Comparison of ENCODE assay signal across 25 cellular contexts in the genomic region with DNA sequence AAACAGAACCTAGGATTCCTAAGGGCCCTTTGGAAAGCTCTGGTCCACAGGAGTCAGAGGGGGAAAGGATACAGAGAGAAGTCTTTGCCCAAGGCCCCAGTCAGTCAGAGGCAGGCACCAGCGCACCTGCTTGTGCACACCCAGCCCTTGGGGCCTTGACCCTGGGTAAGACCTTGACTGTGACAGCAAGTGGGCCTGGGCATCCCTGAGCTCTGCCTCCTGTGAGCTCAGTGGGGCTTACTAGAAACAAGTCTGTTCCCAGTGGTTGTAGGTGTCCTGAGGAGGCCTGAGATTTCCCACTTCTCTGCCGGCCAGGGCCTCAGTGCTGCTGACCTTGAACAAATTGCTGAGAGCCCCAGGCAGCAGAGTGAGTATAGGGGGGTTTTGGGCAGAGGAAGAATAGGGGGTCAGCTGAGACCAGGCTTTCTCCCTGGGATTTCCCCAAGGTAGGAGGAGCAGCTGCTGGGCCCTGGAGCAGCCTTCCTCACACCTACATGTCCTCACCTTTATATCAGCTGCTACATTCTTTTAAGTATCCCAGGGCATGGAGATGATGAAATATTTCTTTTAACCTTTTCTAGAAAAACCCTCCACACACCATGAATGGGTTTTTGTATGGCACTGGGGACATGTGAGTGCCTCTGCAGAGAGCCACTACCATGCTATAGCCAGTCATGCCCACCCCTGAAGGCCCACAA. TPM values are rescaled to one million over a fixed set of nuclear protein-coding genes. Genes with fewer than 3 reads are reported as not detected.
DNase-seq lines count a peak whose midpoint lies in the region; ATAC-seq and TF ChIP-seq lines count a peak whose summit lies in the region.
"Had no signal": no experiment of that assay in that cellular context is flagged by ENCODE, and none has a peak within 500 bp of the region (broad histone marks: within the 10 kb centered on the region; RNA-seq: fewer than 3 reads in every experiment).

No MANE protein-coding gene starts in this region.

- no peaks in the 10 kb centered on the region for H3K27me3 ChIP-seq in Panc1 (ENCODE audit: control insufficient read depth, insufficient read depth, low read length)
- H3K27me3 ChIP-seq in iPS-20b (ENCODE audit: insufficient read depth, low read length), result no peaks in the 10 kb centered on the region
- H3K27me3 ChIP-seq: right atrium auricular region, suprapubic skin had no signal

- intact Hi-C loops in Panc1 (cut with micrococcal nuclease; ENCODE audit: unreplicated experiment), result no loop called here

- in situ Hi-C loops in Panc1 (cut with HindIII; ENCODE audit: low pct_unique_long_range_greater_than_20kb, low sequenced_read_pairs), result no loop called here

- no peaks in the 10 kb centered on the region for H3K27me3 Mint-ChIP-seq in progenitor cell of endocrine pancreas
- H3K27me3 Mint-ChIP-seq in activated naive CD8-positive, alpha-beta T cell treated with anti-CD3 and anti-CD28 coated beads, Interleukin-2, amount 50 U/mL, for 24 hours, result no peaks in the 10 kb centered on the region
- no peaks in the 10 kb centered on the region for H3K27me3 Mint-ChIP-seq in activated T-helper 17 cell treated with anti-CD3 and anti-CD28 coated beads, Interleukin-2, amount 50 U/mL, for 72 hours

- POLR2A ChIA-PET in GM10248 (lab: Yijun Ruan, JAX), result interaction anchor here (1.5 kb wide), 1 partner anchor 10 kb away, joined by 3 read pairs; a partner anchor contains a TSS
- POLR2A ChIA-PET in Panc1 (lab: Charles Lee), result no interaction called here

- H3K4me3 ChIP-seq in Panc1 (ENCODE audit: low read depth in 2 of 2, low read length in 2 of 2) (no peak overlapping the region), iPS-20b (ENCODE audit: low read length) (no peak overlapping the region)
- H3K4me3 ChIP-seq: K562, lower lobe of right lung, right atrium auricular region, suprapubic skin had no signal

- no peaks in the 10 kb centered on the region for H3K9me3 Mint-ChIP-seq in progenitor cell of endocrine pancreas (ENCODE audit: low read depth)
- no peaks in the 10 kb centered on the region for H3K9me3 Mint-ChIP-seq in activated naive CD8-positive, alpha-beta T cell treated with anti-CD3 and anti-CD28 coated beads, Interleukin-2, amount 50 U/mL, for 24 hours
- H3K9me3 Mint-ChIP-seq in activated T-helper 17 cell treated with anti-CD3 and anti-CD28 coated beads, Interleukin-2, amount 50 U/mL, for 72 hours, result no peaks in the 10 kb centered on the region
- H3K9me3 Mint-ChIP-seq: activated naive CD4-positive, alpha-beta T cell treated with anti-CD3 and anti-CD28 coated beads for 36 hours; CD14-positive monocyte had no signal

- DNase-seq in GM10248 (ENCODE audit: extremely low spot score) (peak; percentile 11), Panc1 (ENCODE audit: low read depth, low spot score) (no peak), progenitor cell of endocrine pancreas (ENCODE audit: low spot score, unreplicated experiment) (no peak)
- DNase-seq in activated CD8-positive, alpha-beta memory T cell treated with anti-CD3 and anti-CD28 coated beads, Interleukin-2, amount 50 U/mL, for 48 hours, result no peak
- DNase-seq in activated naive CD8-positive, alpha-beta T cell treated with anti-CD3 and anti-CD28 coated beads, Interleukin-2, amount 50 U/mL, for 24 hours, result no peak
- DNase-seq: activated CD4-positive, CD25-positive, alpha-beta regulatory T cell treated with anti-CD3 and anti-CD28 coated beads, Interleukin-2, amount 50 U/mL, for 72 hours; activated CD8-positive, alpha-beta T cell treated with anti-CD3 and anti-CD28 coated beads, Interleukin-2, amount 10 ng/mL, durations not matched to agents 7 days and 5 days; activated naive CD4-positive, alpha-beta T cell treated with anti-CD3 and anti-CD28 coated beads for 36 hours; activated T-cell treated with anti-CD3 and anti-CD28 coated beads, Interleukin-2, amount 50 U/mL, for 1 hour; caudate nucleus; EL; foreskin melanocyte; hypothalamus; lower lobe of right lung; MM.1S; NCI-H1436 treated with DMSO at 0.1 percent for 48 hours; NCI-H510A had no signal

- CTCF ChIA-PET in GM10248 (lab: Yijun Ruan, JAX), result interaction anchor here (0.8 to 4.6 kb wide), 5 partner anchors 9 to 120 kb away, joined by 3 to 30 read pairs (median 4); a partner anchor contains a TSS
- CTCF ChIA-PET in Panc1 (lab: Charles Lee), result no interaction called here

- H3K4me1 Mint-ChIP-seq in progenitor cell of endocrine pancreas (ENCODE audit: low read depth), result peaks cover 47% of the 10 kb centered on the region
- no peaks in the 10 kb centered on the region for H3K4me1 Mint-ChIP-seq in activated naive CD8-positive, alpha-beta T cell treated with anti-CD3 and anti-CD28 coated beads, Interleukin-2, amount 50 U/mL, for 24 hours
- H3K4me1 Mint-ChIP-seq in activated T-helper 17 cell treated with anti-CD3 and anti-CD28 coated beads, Interleukin-2, amount 50 U/mL, for 72 hours, result no peaks in the 10 kb centered on the region

- H3K9ac ChIP-seq in iPS-20b (ENCODE audit: low read depth, low read length), result peak overlapping the region; percentile 77; the same call in 1 of the 2 replicates

- H3K4me3 Mint-ChIP-seq in progenitor cell of endocrine pancreas (ENCODE audit: low read depth), result no peak overlapping the region
- H3K4me3 Mint-ChIP-seq in activated naive CD8-positive, alpha-beta T cell treated with anti-CD3 and anti-CD28 coated beads, Interleukin-2, amount 50 U/mL, for 24 hours, result no peak overlapping the region
- H3K4me3 Mint-ChIP-seq in activated T-helper 17 cell treated with anti-CD3 and anti-CD28 coated beads, Interleukin-2, amount 50 U/mL, for 72 hours, result no peak overlapping the region
- H3K4me3 Mint-ChIP-seq: activated CD8-positive, alpha-beta T cell treated with anti-CD3 and anti-CD28 coated beads, Interleukin-2, amount 10 ng/mL, durations not matched to agents 7 days and 5 days; activated naive CD4-positive, alpha-beta T cell treated with anti-CD3 and anti-CD28 coated beads for 36 hours; CD14-positive monocyte had no signal

- peak overlapping the region; percentile 80 for H3K27ac Mint-ChIP-seq in progenitor cell of endocrine pancreas
- no peak overlapping the region for H3K27ac Mint-ChIP-seq in activated naive CD8-positive, alpha-beta T cell treated with anti-CD3 and anti-CD28 coated beads, Interleukin-2, amount 50 U/mL, for 24 hours
- no peak overlapping the region for H3K27ac Mint-ChIP-seq in activated T-helper 17 cell treated with anti-CD3 and anti-CD28 coated beads, Interleukin-2, amount 50 U/mL, for 72 hours
- H3K27ac Mint-ChIP-seq: activated CD8-positive, alpha-beta T cell treated with anti-CD3 and anti-CD28 coated beads, Interleukin-2, amount 10 ng/mL, durations not matched to agents 7 days and 5 days; activated naive CD4-positive, alpha-beta T cell treated with anti-CD3 and anti-CD28 coated beads for 36 hours; CD14-positive monocyte had no signal

- H3K9me3 ChIP-seq in Panc1 (ENCODE audit: control insufficient read depth, insufficient read depth, low read depth, low read length) (no peaks in the 10 kb centered on the region), iPS-20b (ENCODE audit: insufficient read depth, low read depth, low read length) (no peaks in the 10 kb centered on the region)
- H3K9me3 ChIP-seq: lower lobe of right lung, right atrium auricular region, suprapubic skin had no signal

- H3K27ac ChIP-seq in Panc1 (ENCODE audit: low read length) (peak overlapping the region; percentile 46; the same call in 1 of the 2 replicates), iPS-20b (ENCODE audit: low read length) (peak overlapping the region; percentile 77)
- H3K27ac ChIP-seq: suprapubic skin had no signal

- peak; percentile 45; the same call in 1 of the 2 replicates for ATAC-seq in Panc1
- ATAC-seq in activated naive CD8-positive, alpha-beta T cell treated with anti-CD3 and anti-CD28 coated beads, Interleukin-2, amount 50 U/mL, for 24 hours, result no peak
- ATAC-seq in activated T-helper 17 cell treated with anti-CD3 and anti-CD28 coated beads, Interleukin-2, amount 50 U/mL, for 72 hours (replicated peaks), result no peak
- no peak for ATAC-seq in esophagus mucosa
- ATAC-seq: activated CD8-positive, alpha-beta T cell treated with anti-CD3 and anti-CD28 coated beads, Interleukin-2, amount 10 ng/mL, durations not matched to agents 7 days and 5 days; K562 had no signal

- TF ChIP-seq CTCF in GM10248 (IDR thresholded peaks at IDR 0.05; ENCODE audit: control extremely low read depth, extremely low read depth, low read depth, missing control alignments), result no peak
- no peak for TF ChIP-seq CTCF in Panc1 (IDR thresholded peaks at IDR 0.05)
- TF ChIP-seq CTCF in progenitor cell of endocrine pancreas (IDR thresholded peaks at IDR 0.05; ENCODE audit: unreplicated experiment), result no peak

- H3K4me1 ChIP-seq in Panc1 (ENCODE audit: control insufficient read depth, insufficient read depth, low read length) (peaks cover 17% of the 10 kb centered on the region), iPS-20b (ENCODE audit: insufficient read depth, low read length) (peaks cover 38% of the 10 kb centered on the region)

- no peaks in the 10 kb centered on the region for H3K36me3 Mint-ChIP-seq in progenitor cell of endocrine pancreas (ENCODE audit: insufficient read depth)
- H3K36me3 Mint-ChIP-seq in activated naive CD8-positive, alpha-beta T cell treated with anti-CD3 and anti-CD28 coated beads, Interleukin-2, amount 50 U/mL, for 24 hours (ENCODE audit: low read depth), result no peaks in the 10 kb centered on the region
- no peaks in the 10 kb centered on the region for H3K36me3 Mint-ChIP-seq in activated T-helper 17 cell treated with anti-CD3 and anti-CD28 coated beads, Interleukin-2, amount 50 U/mL, for 72 hours (ENCODE audit: low read depth)
- H3K36me3 Mint-ChIP-seq: CD14-positive monocyte had no signal

- BruUV-seq in Panc1 (replicated peaks; lab: Mats Ljungman, UMichigan), result no TSS peak

- H3K36me3 ChIP-seq in Panc1 (ENCODE audit: control insufficient read depth, insufficient read depth, low read length) (no peaks in the 10 kb centered on the region), iPS-20b (ENCODE audit: insufficient read depth, low read depth, low read length) (no peaks in the 10 kb centered on the region)
- H3K36me3 ChIP-seq: lower lobe of right lung, right atrium auricular region, suprapubic skin had no signal

RNA-seq across cellular contexts. Expression of a gene that starts 9.7 kb away (rescaled TPM):
- total RNA-seq in Panc1 (2021; ENCODE audit: unreplicated experiment) (160 TPM), progenitor cell of endocrine pancreas (109 and 114 TPM in 2 replicates), esophagus mucosa (48.3 TPM)
- 74.8 TPM for polyA plus RNA-seq in Panc1 (2012; ENCODE audit: insufficient read length)
- 10 to 100 TPM in 1 of 2 donors, 1 to 10 TPM in 1; 7.0 to 12.3 TPM for total RNA-seq in activated T-helper 17 cell treated with anti-CD3 and anti-CD28 coated beads, Interleukin-2, amount 50 U/mL, for 72 hours

RNA-seq across cellular contexts. Expression of a gene that starts 31.2 kb away (rescaled TPM):
- 9.2 TPM for total RNA-seq in Panc1 (2021; ENCODE audit: unreplicated experiment)
- 9.8 TPM for polyA plus RNA-seq in Panc1 (2012; ENCODE audit: insufficient read length)
- 23.7 and 23.8 TPM in 2 replicates for total RNA-seq in progenitor cell of endocrine pancreas
- 10 to 100 TPM in 1 of 2 donors, 1 to 10 TPM in 1; 6.7 to 11.6 TPM for total RNA-seq in activated T-helper 17 cell treated with anti-CD3 and anti-CD28 coated beads, Interleukin-2, amount 50 U/mL, for 72 hours
- 6.1 TPM for total RNA-seq in esophagus mucosa

RNA-seq across cellular contexts. Expression of a gene that starts 38.1 kb away (rescaled TPM):
- total RNA-seq in Panc1 (2021; ENCODE audit: unreplicated experiment) (1.1 TPM), progenitor cell of endocrine pancreas (29.8 and 32.8 TPM in 2 replicates), esophagus mucosa (0.88 TPM)
- polyA plus RNA-seq in Panc1 (2012; ENCODE audit: insufficient read length), result 2.9 TPM
- 1 to 10 TPM; 1.9 to 2.5 TPM for total RNA-seq in activated T-helper 17 cell treated with anti-CD3 and anti-CD28 coated beads, Interleukin-2, amount 50 U/mL, for 72 hours
- total RNA-seq: H4 had no signal

RNA-seq across cellular contexts. Expression of a gene that starts 48.1 kb away (rescaled TPM):
- total RNA-seq in Panc1 (2021; ENCODE audit: unreplicated experiment), result 17.6 TPM
- 17.0 TPM for polyA plus RNA-seq in Panc1 (2012; ENCODE audit: insufficient read length)
- 18.0 and 18.8 TPM in 2 replicates for total RNA-seq in progenitor cell of endocrine pancreas
- 10 to 100 TPM; 14.3 to 18.0 TPM for total RNA-seq in activated T-helper 17 cell treated with anti-CD3 and anti-CD28 coated beads, Interleukin-2, amount 50 U/mL, for 72 hours
- 12.4 TPM for total RNA-seq in esophagus mucosa

RNA-seq across cellular contexts. Expression of a gene that starts 48.6 kb away (rescaled TPM):
- total RNA-seq in Panc1 (2021; ENCODE audit: unreplicated experiment) (296 TPM), progenitor cell of endocrine pancreas (289 and 301 TPM in 2 replicates), esophagus mucosa (311 TPM)
- 375 TPM for polyA plus RNA-seq in Panc1 (2012; ENCODE audit: insufficient read length)
- 100 to 1,000 TPM; 298 to 453 TPM for total RNA-seq in activated T-helper 17 cell treated with anti-CD3 and anti-CD28 coated beads, Interleukin-2, amount 50 U/mL, for 72 hours
